Comparison of ENCODE assay signal across 26 cellular contexts in the genomic region with DNA sequence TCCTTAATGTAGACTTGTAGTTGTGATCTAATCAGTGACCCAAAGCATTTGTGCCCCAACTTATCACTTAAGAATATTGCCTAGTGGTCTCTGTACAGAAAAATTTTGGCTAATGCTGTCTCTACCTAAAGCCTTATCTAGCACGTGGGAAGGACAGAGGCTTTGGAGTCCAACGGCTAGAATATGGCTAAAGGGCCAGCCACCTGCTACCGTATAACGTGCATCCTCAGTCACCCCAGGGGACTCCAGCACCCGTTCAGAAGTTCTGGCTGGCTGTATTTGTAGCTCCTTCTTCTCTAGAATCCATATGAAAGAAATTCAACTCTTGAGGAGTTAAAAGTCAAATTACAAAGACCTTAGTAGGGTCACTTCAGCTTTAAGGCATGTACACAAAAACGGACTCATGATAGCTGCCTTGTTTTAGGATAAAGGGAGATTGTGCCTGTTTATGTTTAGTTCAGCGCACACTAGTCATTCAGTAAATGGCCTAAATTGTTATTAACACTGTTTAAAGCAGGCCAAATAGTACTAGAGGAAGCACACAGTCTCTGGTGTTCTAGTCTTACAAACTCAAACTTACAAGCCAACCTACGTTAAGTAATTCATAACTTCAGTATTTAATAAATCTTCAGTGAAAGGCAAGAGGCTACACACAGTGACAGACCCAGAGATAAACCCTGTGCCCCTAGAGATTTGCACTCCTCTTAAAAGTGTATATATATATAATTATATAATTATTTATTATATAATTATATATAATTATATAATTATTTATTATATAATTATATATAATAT.
DNase-seq lines count a peak whose midpoint lies in the region; ATAC-seq and TF ChIP-seq lines count a peak whose summit lies in the region.
"Had no signal": no experiment of that assay in that cellular context is flagged by ENCODE, and none has a peak within 500 bp of the region (broad histone marks: within the 10 kb centered on the region; RNA-seq: fewer than 3 reads in every experiment).

No MANE protein-coding gene starts in this region.

- no peaks in the 10 kb centered on the region for H3K27me3 ChIP-seq in DND-41 (ENCODE audit: insufficient read depth, low read length, poor library complexity)
- H3K27me3 ChIP-seq: ascending aorta, Peyer's patch, SJSA1, vagina had no signal

- peak; percentile 42 for DNase-seq in NCI-H2171 treated with DMSO at 0.1 percent for 48 hours (lab: John Stamatoyannopoulos, UW)
- DNase-seq in NCI-H2171 (lab: John Stamatoyannopoulos, UW): no peak
- DNase-seq in DND-41: no peak
- peak; percentile 35 for DNase-seq in NCI-H69 (lab: John Stamatoyannopoulos, UW)
- DNase-seq in activated CD8-positive, alpha-beta T cell treated with anti-CD3 and anti-CD28 coated beads, Interleukin-2, amount 10 ng/mL, durations not matched to agents 7 days and 5 days: no peak
- DNase-seq in stimulated activated CD4-positive, alpha-beta T cell treated with anti-CD3 and anti-CD28 coated beads, Interleukin-2, amount 100 ng/mL, for 48 hours: no peak
- DNase-seq: ACHN; activated CD4-positive, alpha-beta T cell treated with anti-CD3 and anti-CD28 coated beads for 4 hours; central memory CD4-positive, alpha-beta T cell; DMS79 treated with DMSO at 0.1 percent for 48 hours; left ventricle myocardium superior; naive thymus-derived CD4-positive, alpha-beta T cell; NCI-H1048; NCI-H2029 treated with DMSO at 0.1 percent for 48 hours; NCI-H526 treated with DMSO at 0.1 percent for 48 hours; Peyer's patch had no signal

- no peak overlapping the region for H2AFZ ChIP-seq in DND-41 (ENCODE audit: low read depth, low read length)

- no peaks in the 10 kb centered on the region for H3K36me3 Mint-ChIP-seq in activated CD8-positive, alpha-beta T cell treated with anti-CD3 and anti-CD28 coated beads, Interleukin-2, amount 10 ng/mL, durations not matched to agents 7 days and 5 days (ENCODE audit: low read depth)
- H3K36me3 Mint-ChIP-seq: activated naive CD8-positive, alpha-beta T cell; naive thymus-derived CD4-positive, alpha-beta T cell; stimulated activated memory B cell treated with anti-CD40 and anti-IgM and Interleukin-4, amounts not matched to agents 10 μg/mL and 1 μg/mL and 100 μg/mL, for 72 hours had no signal

- TF ChIP-seq CTCF in DND-41 (IDR thresholded peaks at IDR 0.05; ENCODE audit: borderline replicate concordance, extremely low read depth, low read length, poor library complexity, severe bottlenecking): no peak

- no peak overlapping the region for H3K4me2 ChIP-seq in DND-41 (ENCODE audit: insufficient read depth, low read length)

- CTCF ChIA-PET in activated CD8-positive, alpha-beta T cell treated with anti-CD3 and anti-CD28 coated beads, Interleukin-2, amount 10 ng/mL, durations not matched to agents 7 days and 5 days (lab: Charles Lee): no interaction called here

- H3K9me3 Mint-ChIP-seq in activated CD8-positive, alpha-beta T cell treated with anti-CD3 and anti-CD28 coated beads, Interleukin-2, amount 10 ng/mL, durations not matched to agents 7 days and 5 days (ENCODE audit: insufficient read depth): no peaks in the 10 kb centered on the region
- H3K9me3 Mint-ChIP-seq: dendritic cell treated with granulocyte-macrophage colony-stimulating factor and Interleukin-4, amounts not matched to agents 40 ng/mL and 50 ng/mL, for 4 days; stimulated activated memory B cell treated with anti-CD40 and anti-IgM and Interleukin-4, amounts not matched to agents 10 μg/mL and 1 μg/mL and 100 μg/mL, for 72 hours; T-helper 1 cell treated with Interleukin-12 subunit alpha and Interleukin-12 subunit beta and Interleukin-4 antibody, amounts not matched to agents 30 μg/mL and 1 μg/mL, for 36 hours had no signal

- no peak overlapping the region for H3K9ac ChIP-seq in DND-41 (ENCODE audit: low read depth, low read length)

- no peaks in the 10 kb centered on the region for H3K27me3 Mint-ChIP-seq in activated CD8-positive, alpha-beta T cell treated with anti-CD3 and anti-CD28 coated beads, Interleukin-2, amount 10 ng/mL, durations not matched to agents 7 days and 5 days (ENCODE audit: low read depth)
- H3K27me3 Mint-ChIP-seq: activated naive CD8-positive, alpha-beta T cell; dendritic cell treated with granulocyte-macrophage colony-stimulating factor and Interleukin-4, amounts not matched to agents 40 ng/mL and 50 ng/mL, for 4 days; naive thymus-derived CD4-positive, alpha-beta T cell; stimulated activated memory B cell treated with anti-CD40 and anti-IgM and Interleukin-4, amounts not matched to agents 10 μg/mL and 1 μg/mL and 100 μg/mL, for 72 hours had no signal

- H3K27ac ChIP-seq in DND-41 (ENCODE audit: low read length): no peak overlapping the region
- H3K27ac ChIP-seq: ascending aorta, Peyer's patch, SJSA1, vagina had no signal

- H3K9me3 ChIP-seq in DND-41 (ENCODE audit: insufficient read depth, low read length, severe bottlenecking): no peaks in the 10 kb centered on the region
- H3K9me3 ChIP-seq: ascending aorta, Peyer's patch, SJSA1, vagina had no signal

- H3K4me1 ChIP-seq in DND-41 (ENCODE audit: insufficient read depth, low read length): no peaks in the 10 kb centered on the region
- H3K4me1 ChIP-seq: ascending aorta, Peyer's patch, SJSA1, vagina had no signal

- H3K4me1 Mint-ChIP-seq in activated CD8-positive, alpha-beta T cell treated with anti-CD3 and anti-CD28 coated beads, Interleukin-2, amount 10 ng/mL, durations not matched to agents 7 days and 5 days (ENCODE audit: low read depth): no peaks in the 10 kb centered on the region
- H3K4me1 Mint-ChIP-seq: naive thymus-derived CD4-positive, alpha-beta T cell; stimulated activated memory B cell treated with anti-CD40 and anti-IgM and Interleukin-4, amounts not matched to agents 10 μg/mL and 1 μg/mL and 100 μg/mL, for 72 hours had no signal

- POLR2A ChIA-PET in activated CD8-positive, alpha-beta T cell treated with anti-CD3 and anti-CD28 coated beads, Interleukin-2, amount 10 ng/mL, durations not matched to agents 7 days and 5 days (lab: Charles Lee): no interaction called here

- H3K27ac Mint-ChIP-seq in activated CD8-positive, alpha-beta T cell treated with anti-CD3 and anti-CD28 coated beads, Interleukin-2, amount 10 ng/mL, durations not matched to agents 7 days and 5 days: no peak overlapping the region
- H3K27ac Mint-ChIP-seq: activated naive CD8-positive, alpha-beta T cell; dendritic cell treated with granulocyte-macrophage colony-stimulating factor and Interleukin-4, amounts not matched to agents 40 ng/mL and 50 ng/mL, for 4 days; stimulated activated memory B cell treated with anti-CD40 and anti-IgM and Interleukin-4, amounts not matched to agents 10 μg/mL and 1 μg/mL and 100 μg/mL, for 72 hours; T-helper 1 cell treated with Interleukin-12 subunit alpha and Interleukin-12 subunit beta and Interleukin-4 antibody, amounts not matched to agents 30 μg/mL and 1 μg/mL, for 36 hours had no signal

- no peaks in the 10 kb centered on the region for H3K79me2 ChIP-seq in DND-41 (ENCODE audit: insufficient read depth, low read length)

- no peaks in the 10 kb centered on the region for H4K20me1 ChIP-seq in DND-41 (ENCODE audit: insufficient read depth, low read length)

- no peak overlapping the region for H3K4me3 Mint-ChIP-seq in activated CD8-positive, alpha-beta T cell treated with anti-CD3 and anti-CD28 coated beads, Interleukin-2, amount 10 ng/mL, durations not matched to agents 7 days and 5 days
- H3K4me3 Mint-ChIP-seq: activated naive CD8-positive, alpha-beta T cell; dendritic cell treated with granulocyte-macrophage colony-stimulating factor and Interleukin-4, amounts not matched to agents 40 ng/mL and 50 ng/mL, for 4 days; stimulated activated memory B cell treated with anti-CD40 and anti-IgM and Interleukin-4, amounts not matched to agents 10 μg/mL and 1 μg/mL and 100 μg/mL, for 72 hours; T-helper 1 cell treated with Interleukin-12 subunit alpha and Interleukin-12 subunit beta and Interleukin-4 antibody, amounts not matched to agents 30 μg/mL and 1 μg/mL, for 36 hours had no signal

- peaks cover 11% of the 10 kb centered on the region; the same call in 1 of the 2 replicates for H3K36me3 ChIP-seq in DND-41 (ENCODE audit: insufficient read depth, low read length)
- H3K36me3 ChIP-seq: ascending aorta, Peyer's patch, SJSA1, vagina had no signal

- H3K4me3 ChIP-seq in DND-41 (ENCODE audit: low read depth in 1 of 2, low read length in 2 of 2): no peak overlapping the region
- H3K4me3 ChIP-seq: ascending aorta, K562, Peyer's patch, SJSA1, vagina had no signal

- peak; percentile 57 for ATAC-seq in DND-41 (ENCODE audit: insufficient read depth, low read depth)
- peak; percentile 36 for ATAC-seq in activated CD8-positive, alpha-beta T cell treated with anti-CD3 and anti-CD28 coated beads, Interleukin-2, amount 10 ng/mL, durations not matched to agents 7 days and 5 days
- ATAC-seq in GM21723 (IDR thresholded peaks at IDR 0.05; ENCODE audit: unreplicated experiment): no peak
- ATAC-seq in GM21717 (IDR thresholded peaks at IDR 0.05; ENCODE audit: unreplicated experiment): no peak
- ATAC-seq: K562; left ventricle myocardium superior; naive thymus-derived CD4-positive, alpha-beta T cell; stimulated activated memory B cell treated with anti-CD40 and anti-IgM and Interleukin-4, amounts not matched to agents 10 μg/mL and 1 μg/mL and 100 μg/mL, for 72 hours had no signal

Comparison
In these comparisons a context has a peak if more than half of its experiments do, and no peak if none do; other contexts are left out.
1. DNase-seq: peak in NCI-H2171 treated with DMSO at 0.1 percent for 48 hours (single experiment) and NCI-H69 (single experiment); none in NCI-H2171 (single experiment), DND-41 (single experiment), activated CD8-positive, alpha-beta T cell treated with anti-CD3 and anti-CD28 coated beads, Interleukin-2, amount 10 ng/mL, durations not matched to agents 7 days and 5 days (single experiment) and stimulated activated CD4-positive, alpha-beta T cell treated with anti-CD3 and anti-CD28 coated beads, Interleukin-2, amount 100 ng/mL, for 48 hours (0 of 2).
2. ATAC-seq: peak in DND-41 (single experiment) and activated CD8-positive, alpha-beta T cell treated with anti-CD3 and anti-CD28 coated beads, Interleukin-2, amount 10 ng/mL, durations not matched to agents 7 days and 5 days (single experiment); none in GM21723 (single experiment) and GM21717 (single experiment).